In the genomic region with DNA sequence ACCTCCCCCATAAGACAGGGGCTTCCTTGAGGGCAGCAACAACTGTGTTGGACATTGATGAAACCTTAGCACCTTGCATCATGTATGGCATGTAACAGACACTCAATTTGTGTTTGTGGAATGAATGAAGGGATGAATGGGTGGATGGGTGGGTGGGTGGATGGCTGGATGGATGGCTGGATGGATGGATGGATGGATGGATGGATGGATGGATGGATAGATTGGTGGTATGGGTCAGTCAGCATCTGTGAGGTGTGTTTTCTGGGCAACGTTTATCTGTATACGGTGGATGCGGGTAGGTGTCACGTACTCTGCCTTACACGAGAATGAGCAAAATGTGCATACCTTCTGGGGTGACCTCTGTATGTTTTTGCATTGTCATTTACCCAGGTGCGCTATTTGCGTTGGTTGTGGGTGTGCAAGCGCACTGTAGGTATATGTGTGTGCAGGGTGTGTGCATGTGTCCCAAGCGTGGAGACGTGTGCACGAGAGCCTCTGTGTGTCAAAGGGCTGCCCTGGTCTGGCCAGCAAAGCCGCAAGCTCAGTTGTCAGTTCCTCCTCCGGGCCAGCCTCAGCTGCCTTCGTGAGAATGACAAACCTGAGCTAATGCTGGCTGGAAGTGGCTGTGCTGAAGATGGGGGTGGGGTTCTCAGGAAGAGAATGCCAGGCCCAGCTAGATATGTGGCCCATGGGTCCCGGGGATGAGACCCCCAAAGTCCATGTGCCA, we compare ENCODE assay signal across 9 cellular contexts. TPM values are rescaled to one million over a fixed set of nuclear protein-coding genes. Genes with fewer than 3 reads are reported as not detected.
DNase-seq lines count a peak whose midpoint lies in the region; ATAC-seq, FAIRE-seq and TF ChIP-seq lines count a peak whose summit lies in the region.
"Had no signal": no experiment of that assay in that cellular context is flagged by ENCODE, and none has a peak within 500 bp of the region (broad histone marks: within the 10 kb centered on the region; RNA-seq: fewer than 3 reads in every experiment).

No MANE protein-coding gene starts in this region.

- H3K4me1 ChIP-seq in BLaER1 (peaks cover 85% of the 10 kb centered on the region), IMR-90 (ENCODE audit: control insufficient read depth, insufficient read depth, low read length) (peaks cover 5% of the 10 kb centered on the region; the same call in 1 of the 2 replicates)

- no peak overlapping the region for H4K8ac ChIP-seq in IMR-90 (ENCODE audit: low read depth in 2 of 2, low read length in 2 of 2)

- no peak overlapping the region for H3K4ac ChIP-seq in IMR-90 (ENCODE audit: low read depth, low read length)

- H2BK5ac ChIP-seq in IMR-90 (ENCODE audit: low read depth, low read length, poor library complexity, severe bottlenecking) = no peak overlapping the region

- FAIRE-seq in H54 (lab: Jason Lieb, UNC) = no peak

- peak overlapping the region; percentile 94 for H3K27ac Mint-ChIP-seq in activated naive CD8-positive, alpha-beta T cell treated with anti-CD3 and anti-CD28 coated beads, Interleukin-2, amount 10 ng/mL, durations not matched to agents 7 days and 5 days
- no peak overlapping the region for H3K27ac Mint-ChIP-seq in WTC11

- no peak overlapping the region for H3K18ac ChIP-seq in IMR-90 (ENCODE audit: low read depth, low read length)

- no peak overlapping the region for H3K23ac ChIP-seq in IMR-90 (ENCODE audit: low read depth, low read length)

- H3K27ac ChIP-seq in BLaER1 (peak overlapping the region; percentile 67), IMR-90 (ENCODE audit: insufficient read depth, low read length) (no peak overlapping the region)
- H3K27ac ChIP-seq: epithelial cell of prostate had no signal

- TF ChIP-seq POLR2A in IMR-90 (IDR thresholded peaks at IDR 0.05; ENCODE audit: low read depth, low read length) (no peak), H54 (IDR thresholded peaks at IDR 0.05; ENCODE audit: low read depth, low read length) (no peak)

- dilution Hi-C loops in IMR-90 (cut with HindIII; ENCODE audit: low sequenced_read_pairs, unreplicated experiment) = no loop called here

- H2BK15ac ChIP-seq in IMR-90 (ENCODE audit: low read depth, low read length) = no peak overlapping the region

- H3K9me1 ChIP-seq in IMR-90 (ENCODE audit: insufficient read depth, low read length) = peaks cover 11% of the 10 kb centered on the region

- H4K5ac ChIP-seq in IMR-90 (ENCODE audit: low read depth, low read length) = no peak overlapping the region

- no peak for TF ChIP-seq RAD21 in IMR-90 (IDR thresholded peaks at IDR 0.05; ENCODE audit: low read length)

- in situ Hi-C loops in IMR-90 (cut with MboI; ENCODE audit: low sequenced_read_pairs) = no loop called here

- H3K4me3 ChIP-seq in BLaER1 = peak overlapping the region; percentile 23; the same call in 1 of the 2 replicates
- H3K4me3 ChIP-seq in IMR-90 (ENCODE audit: insufficient read depth, low read depth, low read length) = no peak overlapping the region

- no peak overlapping the region for H3K56ac ChIP-seq in IMR-90 (ENCODE audit: extremely low read depth, insufficient read depth, low read length)

- intact Hi-C loops in IMR-90 (cut with micrococcal nuclease) = no loop called here

- H3K27me3 ChIP-seq in BLaER1 (peaks cover 97% of the 10 kb centered on the region), IMR-90 (ENCODE audit: control insufficient read depth, insufficient read depth, low read length) (no peaks in the 10 kb centered on the region; the same call in 1 of the 2 replicates)

- H3K79me1 ChIP-seq in IMR-90 (ENCODE audit: low read depth in 1 of 2, low read length in 2 of 2) = peaks cover 0 to 53% of the 10 kb centered on the region in 2 experiments; a peak in 3 of 4 replicates

- no peak overlapping the region for H3K14ac ChIP-seq in IMR-90 (replicated peaks; ENCODE audit: low read depth, low read length)

- peak overlapping the region; percentile 92 for H3K4me3 Mint-ChIP-seq in activated naive CD8-positive, alpha-beta T cell treated with anti-CD3 and anti-CD28 coated beads, Interleukin-2, amount 10 ng/mL, durations not matched to agents 7 days and 5 days
- no peak overlapping the region for H3K4me3 Mint-ChIP-seq in WTC11

- peak overlapping the region; percentile 54; the same call in 1 of the 2 replicates for H3K9ac ChIP-seq in BLaER1
- H3K9ac ChIP-seq in IMR-90 (ENCODE audit: low read depth, low read length) = no peak overlapping the region

- H2AK5ac ChIP-seq in IMR-90 (ENCODE audit: low read depth, low read length) = no peak overlapping the region; the same call in 1 of the 2 replicates

- DNase-seq in IMR-90 = no peak
- peak; percentile 44 for DNase-seq in activated naive CD8-positive, alpha-beta T cell treated with anti-CD3 and anti-CD28 coated beads, Interleukin-2, amount 10 ng/mL, durations not matched to agents 7 days and 5 days
- DNase-seq in WTC11 (ENCODE audit: low spot score) = no peak
- DNase-seq in NCI-H748 (lab: John Stamatoyannopoulos, UW; ENCODE audit: unreplicated experiment) = no peak
- no peak for DNase-seq in H54 (ENCODE audit: insufficient read length, low spot score)
- no peak for DNase-seq in NCI-H1105 (lab: John Stamatoyannopoulos, UW)

- H3K36me3 Mint-ChIP-seq in activated naive CD8-positive, alpha-beta T cell treated with anti-CD3 and anti-CD28 coated beads, Interleukin-2, amount 10 ng/mL, durations not matched to agents 7 days and 5 days = peaks cover 17% of the 10 kb centered on the region
- no peaks in the 10 kb centered on the region for H3K36me3 Mint-ChIP-seq in WTC11

- H2BK20ac ChIP-seq in IMR-90 (ENCODE audit: low read depth, low read length) = no peak overlapping the region

- POLR2A ChIA-PET in IMR-90 (lab: Charles Lee; ENCODE audit: unreplicated experiment) = no interaction called here
- POLR2A ChIA-PET in activated naive CD8-positive, alpha-beta T cell treated with anti-CD3 and anti-CD28 coated beads, Interleukin-2, amount 10 ng/mL, durations not matched to agents 7 days and 5 days (lab: Charles Lee) = interaction anchor here (1.1 to 6.9 kb wide), 4 partner anchors 11 to 87 kb away, joined by 3 to 40 read pairs (median 6); a partner anchor contains a TSS
- POLR2A ChIA-PET in WTC11 (lab: Charles Lee) = interaction anchor here (0.6 kb wide), 1 partner anchor 240 kb away, joined by 3 read pairs; a partner anchor contains a TSS

- peak; percentile 34 for ATAC-seq in GM19328 (IDR thresholded peaks at IDR 0.05; ENCODE audit: unreplicated experiment)
- no peak for ATAC-seq in IMR-90 (ENCODE audit: low read depth)
- ATAC-seq in activated naive CD8-positive, alpha-beta T cell treated with anti-CD3 and anti-CD28 coated beads, Interleukin-2, amount 10 ng/mL, durations not matched to agents 7 days and 5 days (ENCODE audit: low read depth) = no peak
- no peak for ATAC-seq in WTC11

- CTCF ChIA-PET in IMR-90 (lab: Yijun Ruan, JAX) = no interaction called here
- CTCF ChIA-PET in WTC11 (lab: Charles Lee) = interaction anchor here (0.7 kb wide), 1 partner anchor 23 kb away, joined by 3 read pairs; no protein-coding TSS in a partner anchor

- H4K91ac ChIP-seq in IMR-90 (ENCODE audit: insufficient read depth, low read depth, low read length) = no peak overlapping the region

- peaks cover 42% of the 10 kb centered on the region for H3K4me1 Mint-ChIP-seq in activated naive CD8-positive, alpha-beta T cell treated with anti-CD3 and anti-CD28 coated beads, Interleukin-2, amount 10 ng/mL, durations not matched to agents 7 days and 5 days
- H3K4me1 Mint-ChIP-seq in WTC11 = peaks cover 20% of the 10 kb centered on the region

- no peaks in the 10 kb centered on the region for H3K9me3 Mint-ChIP-seq in activated naive CD8-positive, alpha-beta T cell treated with anti-CD3 and anti-CD28 coated beads, Interleukin-2, amount 10 ng/mL, durations not matched to agents 7 days and 5 days
- H3K9me3 Mint-ChIP-seq in WTC11 = no peaks in the 10 kb centered on the region

- no peaks in the 10 kb centered on the region for H3K36me3 ChIP-seq in BLaER1
- H3K36me3 ChIP-seq in IMR-90 (ENCODE audit: control insufficient read depth, insufficient read depth, low read length) = peaks cover 2% of the 10 kb centered on the region; the same call in 1 of the 2 replicates

- WGBS in IMR-90 (ENCODE audit: extremely low coverage in 2 of 2, insufficient read length in 1 of 2), 2 experiments = 83% methylated on average over 13 of the region's 15 CpGs; no CpG with 5 or more reads in 1 of the 2 experiments

- no peak overlapping the region for H2BK120ac ChIP-seq in IMR-90 (ENCODE audit: low read depth, low read length)

- H4K20me1 ChIP-seq in BLaER1 (peaks cover 70% of the 10 kb centered on the region), IMR-90 (ENCODE audit: insufficient read depth, low read length) (peaks cover 49% of the 10 kb centered on the region)

- peak overlapping the region; percentile 67 for H2AK9ac ChIP-seq in IMR-90 (replicated peaks; ENCODE audit: low read depth, low read length, poor library complexity)

- H3K9me3 ChIP-seq in BLaER1 (no peaks in the 10 kb centered on the region), IMR-90 (ENCODE audit: control insufficient read depth, insufficient read depth, low read length) (no peaks in the 10 kb centered on the region)

- no peaks in the 10 kb centered on the region for H3K27me3 Mint-ChIP-seq in activated naive CD8-positive, alpha-beta T cell treated with anti-CD3 and anti-CD28 coated beads, Interleukin-2, amount 10 ng/mL, durations not matched to agents 7 days and 5 days
- H3K27me3 Mint-ChIP-seq in WTC11 (ENCODE audit: low read depth) = no peaks in the 10 kb centered on the region

- no TSS peak for BruUV-seq in IMR-90 (replicated peaks; lab: Mats Ljungman, UMichigan)

- H2AFZ ChIP-seq in IMR-90 (replicated peaks; ENCODE audit: low read length, poor library complexity) = no peak overlapping the region

- TF ChIP-seq CTCF in IMR-90 (conservative IDR thresholded peaks at IDR 0.05; ENCODE audit: low read depth, low read length) (no peak), WTC11 (IDR thresholded peaks at IDR 0.05) (no peak)

- H3K4me2 ChIP-seq in BLaER1 = peak overlapping the region; percentile 89
- H3K4me2 ChIP-seq in IMR-90 (ENCODE audit: low read depth, low read length) = no peak overlapping the region

TF ChIP-seq in WTC11, 78 proteins besides CTCF, POLR2A, EP300 and RAD21 (continues in another document):
- no peak for TF ChIP-seq GABPB1 (CRISPR knock-in tag; IDR thresholded peaks at IDR 0.05)
- no peak for TF ChIP-seq ELF4 (CRISPR knock-in tag; IDR thresholded peaks at IDR 0.05; ENCODE audit: low read depth)
- TF ChIP-seq, protein P1, sequence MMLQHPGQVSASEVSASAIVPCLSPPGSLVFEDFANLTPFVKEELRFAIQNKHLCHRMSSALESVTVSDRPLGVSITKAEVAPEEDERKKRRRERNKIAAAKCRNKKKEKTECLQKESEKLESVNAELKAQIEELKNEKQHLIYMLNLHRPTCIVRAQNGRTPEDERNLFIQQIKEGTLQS (CRISPR knock-in tag; conservative IDR thresholded peaks at IDR 0.05) = no peak
- no peak for TF ChIP-seq ATF1 (CRISPR knock-in tag; IDR thresholded peaks at IDR 0.05)
- TF ChIP-seq TP53 (CRISPR knock-in tag; IDR thresholded peaks at IDR 0.05) = no peak

RNA-seq across cellular contexts. Expression of a gene that starts 26.5 kb away (rescaled TPM):
- total RNA-seq in IMR-90 (2012; rRNA removed) (10.8 and 10.9 TPM in 2 replicates), WTC11 (2021) (1.7 to 1.9 TPM (median 1.9 TPM) in 3 replicates)
- polyA plus RNA-seq in IMR-90 (2012; rRNA removed) = 18.4 and 19.0 TPM in 2 replicates
- 12.6 and 15.1 TPM in 2 replicates for polyA plus RNA-seq in IMR-90 (2012; cell fraction: cytosol; rRNA removed)
- polyA plus RNA-seq in IMR-90 (2012; cell fraction: nucleus; rRNA removed; ENCODE audit: low replicate concordance) = 17.4 and 18.6 TPM in 2 replicates
- total RNA-seq in activated naive CD8-positive, alpha-beta T cell treated with anti-CD3 and anti-CD28 coated beads, Interleukin-2, amount 10 ng/mL, durations not matched to agents 7 days and 5 days = 10 to 100 TPM; 38.4 to 41.0 TPM
